Comparison of ENCODE assay signal across 15 cellular contexts in the genomic region with DNA sequence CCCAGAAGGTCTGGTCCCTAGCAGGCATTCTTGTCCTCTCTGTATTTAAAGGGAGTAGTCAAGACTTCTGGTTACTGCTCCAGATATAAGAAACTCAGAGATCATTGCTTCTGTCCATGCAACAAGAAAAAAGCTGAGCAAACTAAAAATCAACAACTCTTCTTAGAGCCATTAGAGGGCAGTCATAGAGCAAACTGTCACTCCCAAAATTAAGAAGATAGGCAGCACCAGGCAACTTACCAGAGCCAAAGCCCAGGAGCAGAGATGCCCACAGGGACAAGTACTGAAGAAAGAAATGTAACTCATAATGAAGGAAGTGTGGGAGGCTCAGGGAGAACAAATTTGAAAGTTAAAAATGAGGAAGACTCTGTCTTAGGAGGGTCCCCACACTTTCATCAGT.
DNase-seq lines count a peak whose midpoint lies in the region; ATAC-seq, FAIRE-seq and TF ChIP-seq lines count a peak whose summit lies in the region.
"Had no signal": no experiment of that assay in that cellular context is flagged by ENCODE, and none has a peak within 500 bp of the region (broad histone marks: within the 10 kb centered on the region; RNA-seq: fewer than 3 reads in every experiment).

No MANE protein-coding gene starts in this region.

- H2AFZ ChIP-seq in PC-3 (ENCODE audit: low read length): no peak overlapping the region

- CTCF ChIA-PET in Calu3 (lab: Charles Lee) (no interaction called here), PC-3 (lab: Charles Lee) (no interaction called here)

- DNase-seq in Calu3: no peak
- peak; percentile 23 for DNase-seq in H4 (ENCODE audit: low spot score)
- DNase-seq in PC-3: no peak
- DNase-seq in iPS DF 19.7 (ENCODE audit: low read depth, low spot score): peak; percentile 33
- no peak for DNase-seq in small intestine
- DNase-seq in GDM1 (lab: John Stamatoyannopoulos, UW): no peak
- DNase-seq: C1 segment of cervical spinal cord; heart left ventricle; NCI-H1092; stimulated activated naive CD8-positive, alpha-beta T cell treated with anti-CD3 and anti-CD28 coated beads, Interleukin-15, amount 100 ng/mL, for 72 hours had no signal

- H3K4me3 Mint-ChIP-seq in Calu3 (ENCODE audit: low read depth, unreplicated experiment): no peak overlapping the region
- H3K4me3 Mint-ChIP-seq: natural killer cell treated with Interleukin-12 subunit alpha and Interleukin-12 subunit beta and Interleukin-15 and Interleukin-18, amount 100 ng/mL, for 72 hours; stimulated activated naive CD8-positive, alpha-beta T cell treated with anti-CD3 and anti-CD28 coated beads, Interleukin-15, amount 100 ng/mL, for 72 hours had no signal

- H3K9me3 ChIP-seq in PC-3 (ENCODE audit: low read length): no peaks in the 10 kb centered on the region
- no peaks in the 10 kb centered on the region for H3K9me3 ChIP-seq in small intestine (ENCODE audit: control insufficient read depth, low read depth)
- H3K9me3 ChIP-seq: SJSA1 had no signal

- FAIRE-seq in small intestine (lab: Jason Lieb, UNC): no peak

- H3K36me3 Mint-ChIP-seq in Calu3 (ENCODE audit: insufficient read depth, unreplicated experiment): no peaks in the 10 kb centered on the region

- no peaks in the 10 kb centered on the region for H3K27me3 Mint-ChIP-seq in Calu3 (ENCODE audit: unreplicated experiment)
- H3K27me3 Mint-ChIP-seq: natural killer cell treated with Interleukin-12 subunit alpha and Interleukin-12 subunit beta and Interleukin-15 and Interleukin-18, amount 100 ng/mL, for 72 hours; stimulated activated naive CD8-positive, alpha-beta T cell treated with anti-CD3 and anti-CD28 coated beads, Interleukin-15, amount 100 ng/mL, for 72 hours had no signal

- H3K27me3 ChIP-seq in PC-3 (ENCODE audit: low read length): no peaks in the 10 kb centered on the region
- H3K27me3 ChIP-seq in small intestine (ENCODE audit: control insufficient read depth in 2 of 2, insufficient read depth in 2 of 2, low read length in 2 of 2): no peaks in the 10 kb centered on the region
- H3K27me3 ChIP-seq: heart left ventricle, SJSA1 had no signal

- H3F3A ChIP-seq in PC-3 (ENCODE audit: low read length, unreplicated experiment): no peaks in the 10 kb centered on the region

- BruUV-seq in Calu3 (replicated peaks; lab: Mats Ljungman, UMichigan): no TSS peak
- BruUV-seq in PC-3 (replicated peaks; lab: Mats Ljungman, UMichigan): no TSS peak

- H3K27ac ChIP-seq in PC-3 (ENCODE audit: low read length): no peak overlapping the region
- H3K27ac ChIP-seq in small intestine (ENCODE audit: low read depth in 1 of 2, low read length in 1 of 2): no peak overlapping the region
- H3K27ac ChIP-seq: epithelial cell of prostate, heart left ventricle, SJSA1 had no signal

- POLR2A ChIA-PET in PC-3 (lab: Charles Lee; ENCODE audit: unreplicated experiment): no interaction called here

- H3K9me2 ChIP-seq in PC-3 (replicated peaks; ENCODE audit: low read length): no peaks in the 10 kb centered on the region

- no peaks in the 10 kb centered on the region for H3K4me1 ChIP-seq in PC-3 (ENCODE audit: insufficient read depth, low read length)
- no peaks in the 10 kb centered on the region for H3K4me1 ChIP-seq in small intestine (ENCODE audit: control insufficient read depth in 2 of 2, insufficient read depth in 1 of 2, low read depth in 1 of 2, low read length in 1 of 2)
- H3K4me1 ChIP-seq: heart left ventricle, SJSA1 had no signal

- peak; percentile 18 for TF ChIP-seq CTCF in Calu3 (IDR thresholded peaks at IDR 0.05; ENCODE audit: unreplicated experiment)
- TF ChIP-seq CTCF in PC-3 (conservative IDR thresholded peaks at IDR 0.05; ENCODE audit: low read depth, low read length): peak; percentile 29; the same call in 1 of the 2 replicates

- no peak overlapping the region for H3K4me2 ChIP-seq in PC-3 (ENCODE audit: low read length)

- no peaks in the 10 kb centered on the region for H3K79me2 ChIP-seq in PC-3 (ENCODE audit: low read length)

- peaks cover 3% of the 10 kb centered on the region for H3K9me3 Mint-ChIP-seq in Calu3 (ENCODE audit: low read depth, unreplicated experiment)

- H3K4me3 ChIP-seq in PC-3 (ENCODE audit: low read length): no peak overlapping the region
- no peak overlapping the region for H3K4me3 ChIP-seq in small intestine (ENCODE audit: low read depth in 1 of 2, low read length in 2 of 2)
- H3K4me3 ChIP-seq: heart left ventricle, SJSA1 had no signal

- H3K4me1 Mint-ChIP-seq in Calu3 (ENCODE audit: low read depth, unreplicated experiment): no peaks in the 10 kb centered on the region
- H3K4me1 Mint-ChIP-seq: stimulated activated naive CD8-positive, alpha-beta T cell treated with anti-CD3 and anti-CD28 coated beads, Interleukin-15, amount 100 ng/mL, for 72 hours had no signal

- H3K36me3 ChIP-seq in PC-3 (ENCODE audit: low read depth, low read length) (no peaks in the 10 kb centered on the region), small intestine (ENCODE audit: control insufficient read depth in 2 of 2, insufficient read depth in 2 of 2, low read length in 2 of 2) (no peaks in the 10 kb centered on the region)
- H3K36me3 ChIP-seq: heart left ventricle, SJSA1 had no signal

- no peaks in the 10 kb centered on the region for H4K20me1 ChIP-seq in PC-3 (ENCODE audit: low read length)

- ATAC-seq in PC-3 (no peak), HG03039 (IDR thresholded peaks at IDR 0.05; ENCODE audit: unreplicated experiment) (no peak)
- ATAC-seq: activated CD4-positive, CD25-positive, alpha-beta regulatory T cell treated with anti-CD3 and anti-CD28 coated beads, Interleukin-2, amount 50 U/mL, for 24 hours; heart left ventricle; natural killer cell treated with Interleukin-12 subunit alpha and Interleukin-12 subunit beta and Interleukin-15 and Interleukin-18, amount 100 ng/mL, for 72 hours; stimulated activated naive CD8-positive, alpha-beta T cell treated with anti-CD3 and anti-CD28 coated beads, Interleukin-15, amount 100 ng/mL, for 72 hours had no signal

- no peak overlapping the region for H3K27ac Mint-ChIP-seq in Calu3 (ENCODE audit: unreplicated experiment)
- H3K27ac Mint-ChIP-seq: natural killer cell treated with Interleukin-12 subunit alpha and Interleukin-12 subunit beta and Interleukin-15 and Interleukin-18, amount 100 ng/mL, for 72 hours; stimulated activated naive CD8-positive, alpha-beta T cell treated with anti-CD3 and anti-CD28 coated beads, Interleukin-15, amount 100 ng/mL, for 72 hours had no signal

- intact Hi-C loops in Calu3 (cut with micrococcal nuclease; ENCODE audit: unreplicated experiment): loop anchor here (5.0 kb wide), 1 partner anchor 357 kb away; no protein-coding TSS in a partner anchor
- intact Hi-C loops in PC-3 (cut with micrococcal nuclease): no loop called here

- H3K9ac ChIP-seq in PC-3 (ENCODE audit: low read length): no peak overlapping the region

Comparison
In these comparisons a context has a peak if more than half of its experiments do, and no peak if none do; other contexts are left out.
1. DNase-seq: peak in H4 (single experiment) and iPS DF 19.7 (single experiment); none in Calu3 (single experiment), PC-3 (single experiment), small intestine (single experiment) and GDM1 (single experiment).